Comparison of ENCODE assay signal across 20 cellular contexts in the genomic region with DNA sequence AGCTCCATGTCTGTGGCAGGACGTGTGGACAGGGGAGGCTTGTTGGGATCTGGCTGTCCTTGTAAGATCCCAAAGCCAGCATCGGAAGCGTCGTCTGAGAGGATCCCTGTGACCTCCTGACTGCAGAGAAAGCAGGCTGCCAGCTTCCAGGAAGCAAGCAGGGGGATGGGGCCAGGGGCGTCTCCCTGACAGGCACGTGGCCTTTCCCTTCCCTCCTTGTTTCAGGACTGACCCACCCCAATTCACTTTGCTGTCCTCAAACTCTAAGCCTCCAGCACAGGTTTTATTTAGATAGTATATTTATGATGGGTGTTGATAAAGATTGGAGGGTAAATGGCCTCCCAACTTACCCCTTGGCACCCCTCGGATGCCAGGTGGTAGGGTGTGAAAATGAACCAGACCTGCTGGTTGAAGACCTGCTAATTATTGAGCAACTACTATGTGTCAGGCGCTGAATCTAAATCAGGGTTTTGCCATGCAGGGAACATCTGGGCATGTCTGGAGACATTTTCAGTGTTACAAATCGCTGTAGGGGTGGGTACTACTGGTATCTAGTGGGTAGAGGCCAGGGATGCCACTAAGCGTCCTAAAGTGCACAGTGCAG. TPM values are rescaled to one million over a fixed set of nuclear protein-coding genes. Genes with fewer than 3 reads are reported as not detected.
DNase-seq lines count a peak whose midpoint lies in the region; ATAC-seq and TF ChIP-seq lines count a peak whose summit lies in the region.
"Had no signal": no experiment of that assay in that cellular context is flagged by ENCODE, and none has a peak within 500 bp of the region (broad histone marks: within the 10 kb centered on the region; RNA-seq: fewer than 3 reads in every experiment).

No MANE protein-coding gene starts in this region.

- H3K4me3 ChIP-seq in MM.1S (ENCODE audit: low read length) = no peak overlapping the region
- H3K4me3 ChIP-seq: breast epithelium, heart right ventricle had no signal

- H3K9me3 ChIP-seq in MM.1S (replicated peaks; ENCODE audit: insufficient read depth, low read length) = no peaks in the 10 kb centered on the region
- H3K9me3 ChIP-seq: breast epithelium, heart right ventricle, neutrophil had no signal

- 0 out of 2 replicates have a peak, but pooled peaks cover 4% of the 10 kb centered on the region for H3K4me1 ChIP-seq in MM.1S (ENCODE audit: low read length)
- H3K4me1 ChIP-seq: breast epithelium had no signal

- H4K20me1 ChIP-seq in MM.1S (ENCODE audit: insufficient read depth, low read length) = no peaks in the 10 kb centered on the region

- no peaks in the 10 kb centered on the region for H3F3A ChIP-seq in MM.1S (ENCODE audit: insufficient read depth, low read length)

- no peaks in the 10 kb centered on the region for H3K27me3 Mint-ChIP-seq in activated naive CD8-positive, alpha-beta T cell treated with anti-CD3 and anti-CD28 coated beads, Interleukin-2, amount 10 ng/mL, durations not matched to agents 7 days and 5 days
- H3K27me3 Mint-ChIP-seq in natural killer cell treated with Interleukin-12 subunit alpha and Interleukin-12 subunit beta and Interleukin-15 and Interleukin-18, amount 100 ng/mL, for 72 hours = no peaks in the 10 kb centered on the region
- H3K27me3 Mint-ChIP-seq: memory B cell had no signal

- H3K4me2 ChIP-seq in MM.1S (ENCODE audit: low read depth, low read length) = 0 out of 2 replicates have a peak overlapping the region, but pooled peaks have one; percentile 21

- peaks cover 69% of the 10 kb centered on the region for H3K4me1 Mint-ChIP-seq in activated naive CD8-positive, alpha-beta T cell treated with anti-CD3 and anti-CD28 coated beads, Interleukin-2, amount 10 ng/mL, durations not matched to agents 7 days and 5 days
- H3K4me1 Mint-ChIP-seq in natural killer cell treated with Interleukin-12 subunit alpha and Interleukin-12 subunit beta and Interleukin-15 and Interleukin-18, amount 100 ng/mL, for 72 hours (ENCODE audit: low read depth in 2 of 2) = peaks cover 57 to 68% of the 10 kb centered on the region in 2 donors

- no peak overlapping the region for H2AFZ ChIP-seq in MM.1S (ENCODE audit: low read length)

- POLR2A ChIA-PET in activated naive CD8-positive, alpha-beta T cell treated with anti-CD3 and anti-CD28 coated beads, Interleukin-2, amount 10 ng/mL, durations not matched to agents 7 days and 5 days (lab: Charles Lee) = interaction anchor here (9.0 kb wide), 1 partner anchor 19 kb away, joined by 227 read pairs; the partner anchor contains the start of gene SOCS1

- no peaks in the 10 kb centered on the region for H3K9me3 Mint-ChIP-seq in activated naive CD8-positive, alpha-beta T cell treated with anti-CD3 and anti-CD28 coated beads, Interleukin-2, amount 10 ng/mL, durations not matched to agents 7 days and 5 days
- H3K9me3 Mint-ChIP-seq in natural killer cell treated with Interleukin-12 subunit alpha and Interleukin-12 subunit beta and Interleukin-15 and Interleukin-18, amount 100 ng/mL, for 72 hours = no peaks in the 10 kb centered on the region
- H3K9me3 Mint-ChIP-seq: memory B cell had no signal

- H3K27ac ChIP-seq in MM.1S (ENCODE audit: low read length) = no peak overlapping the region
- H3K27ac ChIP-seq: breast epithelium, HL-60, neutrophil had no signal

- peaks cover under 1% of the 10 kb centered on the region; the same call in 1 of the 2 replicates for H3K27me3 ChIP-seq in MM.1S (replicated peaks; ENCODE audit: insufficient read depth, low read length)
- H3K27me3 ChIP-seq: breast epithelium had no signal

- no peaks in the 10 kb centered on the region for H3K79me2 ChIP-seq in MM.1S (ENCODE audit: low read length)

- no peaks in the 10 kb centered on the region for H3K36me3 ChIP-seq in MM.1S (replicated peaks; ENCODE audit: insufficient read depth, low read length)
- H3K36me3 ChIP-seq: breast epithelium, heart right ventricle, neutrophil had no signal

- no peak for ATAC-seq in activated naive CD8-positive, alpha-beta T cell treated with anti-CD3 and anti-CD28 coated beads, Interleukin-2, amount 10 ng/mL, durations not matched to agents 7 days and 5 days (ENCODE audit: low read depth)
- ATAC-seq in natural killer cell treated with Interleukin-12 subunit alpha and Interleukin-12 subunit beta and Interleukin-15 and Interleukin-18, amount 100 ng/mL, for 72 hours = no peak
- ATAC-seq in HG03460 (IDR thresholded peaks at IDR 0.05; ENCODE audit: unreplicated experiment) = no peak
- ATAC-seq: heart right ventricle, right cardiac atrium had no signal

- peak overlapping the region; percentile 95 for H3K27ac Mint-ChIP-seq in activated naive CD8-positive, alpha-beta T cell treated with anti-CD3 and anti-CD28 coated beads, Interleukin-2, amount 10 ng/mL, durations not matched to agents 7 days and 5 days
- peak overlapping the region; percentile 91 to 94 for H3K27ac Mint-ChIP-seq in natural killer cell treated with Interleukin-12 subunit alpha and Interleukin-12 subunit beta and Interleukin-15 and Interleukin-18, amount 100 ng/mL, for 72 hours
- H3K27ac Mint-ChIP-seq: memory B cell had no signal

- DNase-seq in activated CD8-positive, alpha-beta memory T cell treated with anti-CD3 and anti-CD28 coated beads, Interleukin-2, amount 50 U/mL, for 48 hours = peak; percentile 55
- DNase-seq in activated CD8-positive, alpha-beta memory T cell treated with anti-CD3 and anti-CD28 coated beads, Interleukin-2, amount 50 U/mL, for 4 hours = no peak
- no peak for DNase-seq in MM.1S
- no peak for DNase-seq in activated naive CD8-positive, alpha-beta T cell treated with anti-CD3 and anti-CD28 coated beads, Interleukin-2, amount 10 ng/mL, durations not matched to agents 7 days and 5 days
- DNase-seq in natural killer cell treated with Interleukin-12 subunit alpha and Interleukin-12 subunit beta and Interleukin-15 and Interleukin-18, amount 100 ng/mL, for 72 hours (ENCODE audit: low spot score) = no peak
- DNase-seq in Ammon's horn (ENCODE audit: low spot score) = no peak
- no peak for DNase-seq in DMS53 (lab: John Stamatoyannopoulos, UW)
- DNase-seq: ACHN, activated gamma-delta T cell, COR-L47, heart right ventricle, KG1, NCI-H1417 treated with DMSO at 0.1 percent for 48 hours, right cardiac atrium, SW 1271 had no signal

- H3K9me2 ChIP-seq in MM.1S (replicated peaks; ENCODE audit: insufficient read depth, low read length) = no peaks in the 10 kb centered on the region

- H3K4me3 Mint-ChIP-seq in activated naive CD8-positive, alpha-beta T cell treated with anti-CD3 and anti-CD28 coated beads, Interleukin-2, amount 10 ng/mL, durations not matched to agents 7 days and 5 days = peak overlapping the region; percentile 76
- H3K4me3 Mint-ChIP-seq in natural killer cell treated with Interleukin-12 subunit alpha and Interleukin-12 subunit beta and Interleukin-15 and Interleukin-18, amount 100 ng/mL, for 72 hours = peak overlapping the region; percentile 91
- H3K4me3 Mint-ChIP-seq: memory B cell had no signal

- H3K36me3 Mint-ChIP-seq in activated naive CD8-positive, alpha-beta T cell treated with anti-CD3 and anti-CD28 coated beads, Interleukin-2, amount 10 ng/mL, durations not matched to agents 7 days and 5 days = no peaks in the 10 kb centered on the region
- H3K36me3 Mint-ChIP-seq in natural killer cell treated with Interleukin-12 subunit alpha and Interleukin-12 subunit beta and Interleukin-15 and Interleukin-18, amount 100 ng/mL, for 72 hours = no peaks in the 10 kb centered on the region
- H3K36me3 Mint-ChIP-seq: memory B cell had no signal

- no peak for TF ChIP-seq CTCF in MM.1S (IDR thresholded peaks at IDR 0.05; ENCODE audit: low read length)

- no peak overlapping the region for H3K9ac ChIP-seq in MM.1S (ENCODE audit: low read length)

RNA-seq across cellular contexts. Expression of gene SOCS1, which starts 24.5 kb away (rescaled TPM):
- total RNA-seq in activated naive CD8-positive, alpha-beta T cell treated with anti-CD3 and anti-CD28 coated beads, Interleukin-2, amount 10 ng/mL, durations not matched to agents 7 days and 5 days = 100 to 1,000 TPM; 165 to 176 TPM
- 100 to 1,000 TPM; 199 to 299 TPM for total RNA-seq in natural killer cell treated with Interleukin-12 subunit alpha and Interleukin-12 subunit beta and Interleukin-15 and Interleukin-18, amount 100 ng/mL, for 72 hours

RNA-seq across cellular contexts. Expression of gene TNP2, which starts 37.7 kb away (rescaled TPM):
- total RNA-seq in activated naive CD8-positive, alpha-beta T cell treated with anti-CD3 and anti-CD28 coated beads, Interleukin-2, amount 10 ng/mL, durations not matched to agents 7 days and 5 days = not detected
- total RNA-seq in natural killer cell treated with Interleukin-12 subunit alpha and Interleukin-12 subunit beta and Interleukin-15 and Interleukin-18, amount 100 ng/mL, for 72 hours = not detected
- total RNA-seq: breast epithelium, heart right ventricle, right cardiac atrium had no signal

RNA-seq across cellular contexts. Expression of gene PRM3, which starts 42.0 kb away (rescaled TPM):
- total RNA-seq in activated naive CD8-positive, alpha-beta T cell treated with anti-CD3 and anti-CD28 coated beads, Interleukin-2, amount 10 ng/mL, durations not matched to agents 7 days and 5 days = not detected
- not detected for total RNA-seq in natural killer cell treated with Interleukin-12 subunit alpha and Interleukin-12 subunit beta and Interleukin-15 and Interleukin-18, amount 100 ng/mL, for 72 hours
- total RNA-seq: breast epithelium, heart right ventricle, right cardiac atrium had no signal

RNA-seq across cellular contexts. Expression of gene PRM2, which starts 44.8 kb away (rescaled TPM):
- total RNA-seq in activated naive CD8-positive, alpha-beta T cell treated with anti-CD3 and anti-CD28 coated beads, Interleukin-2, amount 10 ng/mL, durations not matched to agents 7 days and 5 days = not detected
- not detected for total RNA-seq in natural killer cell treated with Interleukin-12 subunit alpha and Interleukin-12 subunit beta and Interleukin-15 and Interleukin-18, amount 100 ng/mL, for 72 hours
- total RNA-seq: breast epithelium, heart right ventricle, right cardiac atrium had no signal

RNA-seq across cellular contexts. Expression of gene PRM1, which starts 49.7 kb away (rescaled TPM):
- not detected for total RNA-seq in activated naive CD8-positive, alpha-beta T cell treated with anti-CD3 and anti-CD28 coated beads, Interleukin-2, amount 10 ng/mL, durations not matched to agents 7 days and 5 days
- total RNA-seq in natural killer cell treated with Interleukin-12 subunit alpha and Interleukin-12 subunit beta and Interleukin-15 and Interleukin-18, amount 100 ng/mL, for 72 hours = not detected
- total RNA-seq: breast epithelium, heart right ventricle, right cardiac atrium had no signal
